ENCODE assay signal across 15 cellular contexts in the genomic region with DNA sequence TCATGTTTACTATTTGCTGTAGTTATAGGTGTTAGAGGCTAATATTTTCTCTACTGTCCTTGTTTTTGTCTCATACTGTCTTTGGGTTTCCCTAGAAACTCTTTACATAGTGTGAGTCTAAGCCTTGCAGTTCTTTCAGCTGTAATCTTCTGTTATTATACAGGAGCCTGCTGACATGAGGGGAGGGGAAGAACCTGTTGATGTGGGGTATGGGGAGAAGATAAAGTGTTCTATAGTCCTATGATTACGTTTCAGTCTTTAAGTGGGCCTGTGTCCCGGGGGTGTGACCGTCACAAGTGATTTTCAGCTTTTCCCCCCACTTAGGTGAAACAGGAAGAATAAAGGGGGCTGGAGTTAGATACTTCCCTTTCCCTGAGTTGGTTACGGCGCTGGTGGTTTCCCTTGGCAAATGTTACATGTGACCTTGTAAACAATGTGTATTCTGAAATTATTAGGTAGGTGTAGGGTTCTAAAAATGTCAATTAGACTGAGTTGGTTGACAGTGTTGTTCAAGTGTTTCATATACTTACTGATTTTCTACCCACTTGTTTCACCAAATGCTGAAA. TPM values are rescaled to one million over a fixed set of nuclear protein-coding genes. Genes with fewer than 3 reads are reported as not detected.
DNase-seq lines count a peak whose midpoint lies in the region; ATAC-seq and TF ChIP-seq lines count a peak whose summit lies in the region.
"Had no signal": no experiment of that assay in that cellular context is flagged by ENCODE, and none has a peak within 500 bp of the region (broad histone marks: within the 10 kb centered on the region; RNA-seq: fewer than 3 reads in every experiment).

No MANE protein-coding gene starts in this region.

- H3K4me3 ChIP-seq in HL-60 (replicated peaks; ENCODE audit: insufficient read depth, low read length) (no peak overlapping the region), neutrophil (ENCODE audit: low read depth in 1 of 2, low read length in 1 of 2) (peak overlapping the region; percentile 26 to 30), sigmoid colon (no peak overlapping the region)
- H3K4me3 ChIP-seq: body of pancreas, SJCRH30, tibial artery had no signal

- H3K27me3 ChIP-seq in HL-60 (ENCODE audit: insufficient read depth, poor library complexity, severe bottlenecking) = no peaks in the 10 kb centered on the region
- no peaks in the 10 kb centered on the region for H3K27me3 ChIP-seq in neutrophil
- H3K27me3 ChIP-seq in sigmoid colon = no peaks in the 10 kb centered on the region
- H3K27me3 ChIP-seq: body of pancreas, SJCRH30, tibial artery had no signal

- DNase-seq in HL-60 (ENCODE audit: low read depth in 1 of 2, low spot score in 1 of 2) (peak in 1 of 2 experiments; percentile 71), UCSD-AML1 (lab: John Stamatoyannopoulos, UW; ENCODE audit: unreplicated experiment) (peak; percentile 24), sigmoid colon (no peak), DMS153 treated with DMSO at 0.1 percent for 48 hours (lab: John Stamatoyannopoulos, UW; ENCODE audit: unreplicated experiment) (no peak)
- DNase-seq: activated CD4-positive, alpha-beta T cell treated with anti-CD3 and anti-CD28 coated beads for 1 hour; effector CD4-positive, alpha-beta T cell; foreskin melanocyte; NCI-H1092 treated with DMSO at 0.1 percent for 48 hours; SJCRH30; tibial artery had no signal

- TF ChIP-seq POLR2A in sigmoid colon (IDR thresholded peaks at IDR 0.05) = no peak

- H3K27ac ChIP-seq in HL-60 (replicated peaks) (peak overlapping the region; percentile 58), neutrophil (peak overlapping the region; percentile 76), sigmoid colon (no peak overlapping the region)
- H3K27ac ChIP-seq: body of pancreas, SJCRH30, tibial artery had no signal

- intact Hi-C loops in sigmoid colon (cut with DNase I) = no loop called here

- H3K36me3 ChIP-seq in neutrophil (no peaks in the 10 kb centered on the region), sigmoid colon (no peaks in the 10 kb centered on the region)
- H3K36me3 ChIP-seq: tibial artery had no signal

- 47 to 76% methylated on average over 5 of the region's 5 CpGs for WGBS in sigmoid colon, 2 donors

- TF ChIP-seq CTCF in HL-60 (IDR thresholded peaks at IDR 0.05; ENCODE audit: insufficient read depth, low read length) (no peak), neutrophil (IDR thresholded peaks at IDR 0.05) (no peak), sigmoid colon (IDR thresholded peaks at IDR 0.05) (no peak)

- H3K4me1 ChIP-seq in neutrophil (ENCODE audit: control insufficient read depth in 1 of 2, insufficient read depth in 1 of 2, low read depth in 1 of 2, low read length in 1 of 2) (peaks cover 9 to 19% of the 10 kb centered on the region in 2 experiments), sigmoid colon (peaks cover 0 to 26% (median 13%) of the 10 kb centered on the region in 4 donors)
- H3K4me1 ChIP-seq: SJCRH30, tibial artery had no signal

- ATAC-seq in GM18861 (IDR thresholded peaks at IDR 0.05; ENCODE audit: unreplicated experiment) (peak; percentile 44), GM21723 (IDR thresholded peaks at IDR 0.05; ENCODE audit: unreplicated experiment) (no peak), GM19023 (IDR thresholded peaks at IDR 0.05; ENCODE audit: unreplicated experiment) (no peak)
- ATAC-seq: body of pancreas had no signal

- no peak for TF ChIP-seq EP300 in sigmoid colon (IDR thresholded peaks at IDR 0.05)

- H3K9me3 ChIP-seq in neutrophil = no peaks in the 10 kb centered on the region
- no peaks in the 10 kb centered on the region for H3K9me3 ChIP-seq in sigmoid colon
- H3K9me3 ChIP-seq: body of pancreas, SJCRH30, tibial artery had no signal

RNA-seq across cellular contexts. Expression of a gene that starts 41.3 kb away (rescaled TPM):
- 100 to 1,000 TPM in 1 of 4 donors, 10 to 100 TPM in 3; 72.1 to 122 (median 84.4) TPM for total RNA-seq in sigmoid colon
- 1 to 10 TPM; 3.0 to 9.6 (median 8.9) TPM for polyA plus RNA-seq in sigmoid colon

Comparison
In these comparisons a context has a peak if more than half of its experiments do, and no peak if none do; other contexts are left out.
1. H3K27ac ChIP-seq: peak in HL-60 (single experiment) and neutrophil (single experiment); none in sigmoid colon (0 of 4).
2. H3K4me3 ChIP-seq: peak in neutrophil (2 of 2); none in HL-60 (single experiment) and sigmoid colon (0 of 4).